ENCODE assay signal across 10 cellular contexts in the genomic region with DNA sequence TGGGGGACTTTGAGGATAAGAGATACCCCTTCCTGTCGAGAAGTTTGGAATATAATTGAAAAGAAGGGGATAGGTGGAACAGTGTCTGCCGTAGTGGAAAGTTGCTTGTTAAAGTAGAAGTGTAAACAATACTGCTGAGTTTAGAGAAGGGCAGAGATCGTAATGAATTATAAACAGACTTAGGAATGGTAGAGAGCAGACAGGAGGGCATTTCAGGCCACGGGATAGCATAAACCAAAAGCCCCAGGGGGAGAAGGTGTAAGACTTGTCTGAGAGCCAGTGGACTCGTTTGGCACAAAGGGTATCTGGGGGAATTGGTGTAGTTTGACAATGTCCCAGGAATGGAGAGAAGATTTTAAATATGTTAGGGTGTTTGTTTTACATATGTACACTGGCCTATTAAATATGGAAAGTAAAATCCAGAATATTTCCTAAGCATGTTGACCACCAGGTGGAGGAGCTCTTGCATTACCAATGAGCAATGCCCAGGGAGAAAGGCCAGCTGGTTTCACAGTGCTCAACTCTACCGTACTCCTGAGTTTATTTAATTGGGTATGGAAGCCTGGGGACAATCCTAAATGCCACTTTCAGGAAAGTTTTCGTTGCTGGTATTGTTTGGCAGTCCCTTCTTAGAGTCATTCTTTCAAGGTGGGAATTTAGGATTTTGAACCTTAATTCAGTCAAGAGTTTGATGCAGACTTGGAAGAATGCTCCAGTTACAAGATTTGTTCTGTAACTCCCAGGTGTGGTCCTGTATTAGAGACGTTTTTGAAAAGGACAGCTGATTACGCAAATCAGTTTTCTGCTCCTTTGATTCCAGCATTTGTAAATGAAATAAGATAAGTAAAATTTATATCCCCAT. TPM values are rescaled to one million over a fixed set of nuclear protein-coding genes. Genes with fewer than 3 reads are reported as not detected.
DNase-seq lines count a peak whose midpoint lies in the region; FAIRE-seq and TF ChIP-seq lines count a peak whose summit lies in the region.
"Had no signal": no experiment of that assay in that cellular context is flagged by ENCODE, and none has a peak within 500 bp of the region (broad histone marks: within the 10 kb centered on the region; RNA-seq: fewer than 3 reads in every experiment).

No MANE protein-coding gene starts in this region.

- no peaks in the 10 kb centered on the region for H3K9me3 Mint-ChIP-seq in type B pancreatic cell

- H3K4me1 Mint-ChIP-seq in type B pancreatic cell (ENCODE audit: unreplicated experiment), result peaks cover 25% of the 10 kb centered on the region

- H3K4me1 ChIP-seq in kidney (ENCODE audit: control insufficient read depth in 1 of 2, insufficient read depth in 1 of 2, low read depth in 1 of 2, low read length in 2 of 2), result no peaks in the 10 kb centered on the region
- H3K4me1 ChIP-seq: Caco-2 had no signal

- H3K36me3 Mint-ChIP-seq in type B pancreatic cell, result peaks cover 38% of the 10 kb centered on the region

- no peaks in the 10 kb centered on the region for H3K27me3 Mint-ChIP-seq in type B pancreatic cell

- H3K4me3 Mint-ChIP-seq in type B pancreatic cell, result no peak overlapping the region

- intact Hi-C loops in kidney (cut with DNase I), result no loop called here

- no peak overlapping the region for H3K9ac ChIP-seq in kidney (ENCODE audit: low read length in 2 of 2)

- H3K9me3 ChIP-seq in kidney (ENCODE audit: control insufficient read depth in 1 of 2, low read length in 2 of 2), result no peaks in the 10 kb centered on the region
- H3K9me3 ChIP-seq: Caco-2 had no signal

- H3K4me3 ChIP-seq in kidney (ENCODE audit: low read length in 2 of 2), result no peak overlapping the region

- H3K27ac Mint-ChIP-seq in type B pancreatic cell, result no peak overlapping the region

- H3K36me3 ChIP-seq in kidney (ENCODE audit: control insufficient read depth in 1 of 2, insufficient read depth in 2 of 2, low read length in 2 of 2), result peaks cover 13 to 46% of the 10 kb centered on the region in 2 donors

- no peak overlapping the region for H3K27ac ChIP-seq in kidney (ENCODE audit: low read depth in 2 of 2, low read length in 2 of 2)

- FAIRE-seq in kidney (lab: Jason Lieb, UNC), result no peak
- FAIRE-seq: islet of Langerhans had no signal

- TF ChIP-seq CTCF in kidney (IDR thresholded peaks at IDR 0.05; ENCODE audit: borderline replicate concordance, extremely low read depth, insufficient read depth), result peak; percentile 32
- TF ChIP-seq CTCF in type B pancreatic cell (conservative IDR thresholded peaks at IDR 0.05), result peak; percentile 70

- DNase-seq in NCI-H526 (lab: John Stamatoyannopoulos, UW) (peak; percentile 6 to 43), NCI-H526 treated with DMSO at 0.1 percent for 48 hours (lab: John Stamatoyannopoulos, UW) (no peak), astrocyte of the hippocampus (ENCODE audit: low read depth, low spot score) (peak; percentile 73), kidney (no peak), type B pancreatic cell (ENCODE audit: extremely low spot score, unreplicated experiment) (no peak)
- no peak for DNase-seq in activated effector memory CD4-positive, alpha-beta T cell treated with Interleukin-2 at 50 U/mL for 16 hours
- no peak for DNase-seq in stimulated activated CD4-positive, alpha-beta T cell treated with anti-CD3 and anti-CD28 coated beads, Interleukin-2, amount 100 ng/mL, for 48 hours
- no peak for DNase-seq in activated CD4-positive, CD25-positive, alpha-beta regulatory T cell treated with anti-CD3 and anti-CD28 coated beads, Interleukin-2, amount 50 U/mL, for 72 hours
- DNase-seq: Caco-2 had no signal

RNA-seq across cellular contexts. Expression of a gene that starts 7.5 kb away (rescaled TPM):
- total RNA-seq in kidney (40.7 TPM), type B pancreatic cell (ENCODE audit: low replicate concordance) (30.2 and 59.3 TPM in 2 replicates)
- 67.6 TPM for polyA plus RNA-seq in kidney (ENCODE audit: insufficient read depth, low read depth, low replicate concordance)

Comparison
In these comparisons a context has a peak if more than half of its experiments do, and no peak if none do; other contexts are left out.
1. DNase-seq: peak in NCI-H526 (2 of 2) and astrocyte of the hippocampus (single experiment); none in NCI-H526 treated with DMSO at 0.1 percent for 48 hours (single experiment), kidney (single experiment), type B pancreatic cell (single experiment), activated effector memory CD4-positive, alpha-beta T cell treated with Interleukin-2 at 50 U/mL for 16 hours (single experiment), stimulated activated CD4-positive, alpha-beta T cell treated with anti-CD3 and anti-CD28 coated beads, Interleukin-2, amount 100 ng/mL, for 48 hours (0 of 2) and activated CD4-positive, CD25-positive, alpha-beta regulatory T cell treated with anti-CD3 and anti-CD28 coated beads, Interleukin-2, amount 50 U/mL, for 72 hours (single experiment).